Comparison of ENCODE assay signal across 10 cellular contexts in the genomic region with DNA sequence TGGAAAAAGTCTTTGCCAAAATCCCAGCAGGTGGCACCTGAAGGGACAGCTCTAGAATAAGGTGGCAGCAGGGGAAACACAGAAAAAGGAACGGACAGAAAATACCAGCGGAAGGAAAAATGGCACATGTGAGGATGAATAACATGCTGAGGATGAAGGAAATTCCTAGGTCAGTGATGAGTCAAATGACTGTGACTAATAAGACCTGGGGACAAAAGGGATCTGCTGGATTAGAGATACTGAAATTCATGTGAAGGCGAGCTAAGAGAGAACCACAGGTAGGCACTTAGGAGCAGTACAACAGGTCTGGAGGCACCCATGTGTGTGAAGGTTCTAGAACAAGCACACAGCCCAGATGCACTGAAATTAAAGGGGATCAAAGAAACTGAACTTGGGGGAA.
DNase-seq lines count a peak whose midpoint lies in the region; TF ChIP-seq lines count a peak whose summit lies in the region.
"Had no signal": no experiment of that assay in that cellular context is flagged by ENCODE, and none has a peak within 500 bp of the region (broad histone marks: within the 10 kb centered on the region; RNA-seq: fewer than 3 reads in every experiment).

No MANE protein-coding gene starts in this region.

- no peak overlapping the region for H3K9ac ChIP-seq in mammary epithelial cell (ENCODE audit: insufficient read depth, low read length)

- 21% methylated on average over 3 of the region's 3 CpGs for WGBS in mammary epithelial cell (ENCODE audit: low coverage, missing lambda C conversion rate)

- POLR2A ChIA-PET in AG04449 (lab: Yijun Ruan, JAX), result interaction anchor here (1.0 to 1.2 kb wide), 2 partner anchors 37 to 324 kb away, joined by 3 to 6 read pairs; no protein-coding TSS in a partner anchor

- H3K27ac ChIP-seq in mammary epithelial cell (ENCODE audit: insufficient read depth, low read depth, low read length), result no peak overlapping the region

- H3K4me3 ChIP-seq in AG04449 (ENCODE audit: low read depth, low read length), result no peak overlapping the region
- no peak overlapping the region for H3K4me3 ChIP-seq in mammary epithelial cell (replicated peaks in 1 of 3; ENCODE audit: insufficient read depth in 1 of 3, low read depth in 2 of 3, low read length in 3 of 3)

- H3K9me3 ChIP-seq in mammary epithelial cell (replicated peaks; ENCODE audit: insufficient read depth, low read length), result no peaks in the 10 kb centered on the region

- H2AFZ ChIP-seq in mammary epithelial cell (ENCODE audit: low read depth, low read length), result peak overlapping the region; percentile 8

- no peaks in the 10 kb centered on the region for H3K27me3 ChIP-seq in mammary epithelial cell (ENCODE audit: insufficient read depth, low read length)

- dilution Hi-C loops in mammary epithelial cell (cut with HindIII; ENCODE audit: low sequenced_read_pairs), result no loop called here

- H3K79me2 ChIP-seq in mammary epithelial cell (ENCODE audit: insufficient read depth, low read length), result no peaks in the 10 kb centered on the region

- no peaks in the 10 kb centered on the region for H4K20me1 ChIP-seq in mammary epithelial cell (ENCODE audit: insufficient read depth, low read length)

- CTCF ChIA-PET in AG04449 (lab: Yijun Ruan, JAX) (interaction anchor here (1.1 to 1.5 kb wide), 2 partner anchors 9 to 551 kb away, joined by 4 to 5 read pairs; no protein-coding TSS in a partner anchor), mammary epithelial cell (lab: Charles Lee; ENCODE audit: low non-redundant PET) (no interaction called here)

- in situ Hi-C loops in mammary epithelial cell (cut with MboI; ENCODE audit: low sequenced_read_pairs in 2 of 2), result no loop called here

- TF ChIP-seq CTCF in AG04449 (IDR thresholded peaks at IDR 0.05; ENCODE audit: insufficient read depth, low read length, missing control alignments) (no peak), mammary epithelial cell (conservative IDR thresholded peaks at IDR 0.05 in 1 of 2, IDR thresholded peaks at IDR 0.05 in 1 of 2; ENCODE audit: extremely low read depth in 1 of 2, insufficient read depth in 1 of 2, low read depth in 1 of 2, low read length in 2 of 2) (no peak)

- intact Hi-C loops in mammary epithelial cell (cut with micrococcal nuclease), result loop anchor here (2.0 kb wide), 1 partner anchor 30 kb away; no protein-coding TSS in a partner anchor

- DNase-seq in AG04449 (ENCODE audit: low read depth, low spot score) (peak; percentile 36), HS-5 (ENCODE audit: low read depth) (peak; percentile 75), mammary epithelial cell (peak; percentile 88), myocyte (ENCODE audit: low read depth) (peak; percentile 30), MV-4-11 (lab: John Stamatoyannopoulos, UW) (no peak), NCI-H446 treated with DMSO at 0.1 percent for 48 hours (lab: John Stamatoyannopoulos, UW) (no peak), NCI-H146 (lab: John Stamatoyannopoulos, UW) (no peak)
- DNase-seq in activated CD8-positive, alpha-beta memory T cell treated with anti-CD3 and anti-CD28 coated beads, Interleukin-2, amount 50 U/mL, for 4 hours, result no peak
- DNase-seq: DMS153, NCI-H526 treated with DMSO at 0.1 percent for 48 hours had no signal

- H3K4me1 ChIP-seq in mammary epithelial cell (ENCODE audit: insufficient read depth, low read length), result peaks cover 21% of the 10 kb centered on the region

- H3K4me2 ChIP-seq in mammary epithelial cell (ENCODE audit: insufficient read depth, low read depth, low read length), result peak overlapping the region; percentile 21

- H3K36me3 ChIP-seq in mammary epithelial cell (ENCODE audit: insufficient read depth, low read length), result no peaks in the 10 kb centered on the region

- no TSS peak for BruUV-seq in mammary epithelial cell (replicated peaks; lab: Mats Ljungman, UMichigan)

Comparison
In these comparisons a context has a peak if more than half of its experiments do, and no peak if none do; other contexts are left out.
1. DNase-seq: peak in AG04449 (single experiment), HS-5 (single experiment), mammary epithelial cell (single experiment) and myocyte (single experiment); none in MV-4-11 (single experiment), activated CD8-positive, alpha-beta memory T cell treated with anti-CD3 and anti-CD28 coated beads, Interleukin-2, amount 50 U/mL, for 4 hours (single experiment), NCI-H446 treated with DMSO at 0.1 percent for 48 hours (single experiment) and NCI-H146 (single experiment).